ENCODE assay signal across 9 cellular contexts in the genomic region with DNA sequence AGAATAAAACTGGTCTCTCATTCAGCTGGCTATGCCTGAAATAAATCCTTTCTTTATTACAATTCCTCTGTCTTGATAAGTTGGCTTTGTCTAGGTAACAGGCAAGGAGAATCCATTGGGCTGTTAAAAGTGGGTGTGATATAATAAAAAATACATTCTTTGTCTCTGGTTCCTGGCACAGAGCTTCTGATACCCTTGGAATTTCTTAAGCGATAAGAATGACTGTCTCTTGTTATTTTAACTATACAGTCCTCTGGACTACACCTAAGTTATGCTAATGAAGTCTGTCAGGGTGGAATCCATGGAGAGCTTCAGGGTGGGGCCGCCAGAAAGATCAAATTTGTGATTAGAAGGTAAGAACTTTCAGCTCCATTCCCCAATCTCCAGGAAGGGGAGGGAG. TPM values are rescaled to one million over a fixed set of nuclear protein-coding genes. Genes with fewer than 3 reads are reported as not detected.
"Had no signal": no experiment of that assay in that cellular context is flagged by ENCODE, and none has a peak within 500 bp of the region (broad histone marks: within the 10 kb centered on the region; RNA-seq: fewer than 3 reads in every experiment).

No MANE protein-coding gene starts in this region.

- DNase-seq: H9, HFFc6, IMR-90, KG1 had no signal

- H3K4me3 ChIP-seq: GM23338, K562 had no signal

- ATAC-seq: GM23338, HCT116, K562 had no signal

RNA-seq across cellular contexts. Expression of a gene that starts 44.5 kb away (rescaled TPM):
- total RNA-seq: GM23338, H1, H9, HT-29 had no signal
- polyA plus RNA-seq: GM23338, H1, K562 had no signal
